ENCODE assay signal across 27 cellular contexts in the genomic region with DNA sequence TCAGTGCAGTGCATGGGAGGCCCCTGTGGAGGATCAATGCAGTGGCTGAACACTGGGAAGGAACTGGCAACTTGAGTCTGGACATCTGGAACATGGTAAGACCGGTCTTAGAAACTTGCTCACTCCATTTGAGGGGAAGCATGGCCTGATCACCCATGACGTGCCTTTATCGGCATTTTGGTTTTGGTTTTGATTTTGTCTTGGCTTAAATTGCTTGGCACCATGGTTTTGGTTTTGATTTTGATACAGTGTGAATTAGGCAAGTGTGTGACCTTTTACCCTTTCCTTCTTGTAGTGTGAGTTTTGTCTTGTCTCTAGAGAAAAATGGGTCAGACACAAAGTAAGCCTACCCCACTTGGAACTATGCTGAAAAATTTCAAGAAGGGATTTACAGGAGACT.
DNase-seq lines count a peak whose midpoint lies in the region; ATAC-seq and TF ChIP-seq lines count a peak whose summit lies in the region.
"Had no signal": no experiment of that assay in that cellular context is flagged by ENCODE, and none has a peak within 500 bp of the region (broad histone marks: within the 10 kb centered on the region; RNA-seq: fewer than 3 reads in every experiment).

No MANE protein-coding gene starts in this region.

- CTCF ChIA-PET in activated CD8-positive, alpha-beta T cell treated with anti-CD3 and anti-CD28 coated beads for 36 hours (lab: Charles Lee): no interaction called here
- CTCF ChIA-PET in activated CD8-positive, alpha-beta T cell treated with anti-CD3 and anti-CD28 coated beads, Interleukin-2, amount 10 ng/mL, durations not matched to agents 7 days and 5 days (lab: Charles Lee): no interaction called here
- CTCF ChIA-PET in activated B cell treated with CpG ODN at 0.5 μM for 24 hours (lab: Charles Lee): no interaction called here
- CTCF ChIA-PET in naive thymus-derived CD4-positive, alpha-beta T cell (lab: Charles Lee): no interaction called here

- H3K27me3 Mint-ChIP-seq in activated CD8-positive, alpha-beta T cell treated with anti-CD3 and anti-CD28 coated beads for 36 hours: no peaks in the 10 kb centered on the region
- H3K27me3 Mint-ChIP-seq in activated CD8-positive, alpha-beta T cell treated with anti-CD3 and anti-CD28 coated beads, Interleukin-2, amount 10 ng/mL, durations not matched to agents 7 days and 5 days (ENCODE audit: low read depth): no peaks in the 10 kb centered on the region
- no peaks in the 10 kb centered on the region for H3K27me3 Mint-ChIP-seq in activated B cell treated with CpG ODN at 0.5 μM for 24 hours
- H3K27me3 Mint-ChIP-seq in naive thymus-derived CD4-positive, alpha-beta T cell: no peaks in the 10 kb centered on the region

- DNase-seq in activated CD8-positive, alpha-beta T cell treated with anti-CD3 and anti-CD28 coated beads for 36 hours: peak; percentile 7
- no peak for DNase-seq in activated CD8-positive, alpha-beta T cell treated with anti-CD3 and anti-CD28 coated beads, Interleukin-2, amount 10 ng/mL, durations not matched to agents 7 days and 5 days
- DNase-seq in DND-41: no peak
- no peak for DNase-seq in activated B cell treated with CpG ODN at 0.5 μM for 24 hours
- DNase-seq in naive thymus-derived CD4-positive, alpha-beta T cell: no peak
- no peak for DNase-seq in head of caudate nucleus
- DNase-seq: activated CD4-positive, alpha-beta T cell treated with anti-CD3 and anti-CD28 coated beads, Interleukin-2, amount 50 U/mL, for 4 hours; activated naive CD4-positive, alpha-beta T cell treated with Interleukin-2 at 50 U/mL for 16 hours; amniotic stem cell; brain microvascular endothelial cell; DMS53; effector CD4-positive, alpha-beta T cell; GDM1; glutamatergic neuron; H9; KBM-7; MG63; NCI-H1417 treated with DMSO at 0.1 percent for 48 hours; NCI-H2081; NCI-H345; NCI-H748 treated with DMSO at 0.1 percent for 48 hours; ovary; SK-N-SH; transverse colon had no signal

- POLR2A ChIA-PET in activated CD8-positive, alpha-beta T cell treated with anti-CD3 and anti-CD28 coated beads for 36 hours (lab: Charles Lee): no interaction called here
- POLR2A ChIA-PET in activated CD8-positive, alpha-beta T cell treated with anti-CD3 and anti-CD28 coated beads, Interleukin-2, amount 10 ng/mL, durations not matched to agents 7 days and 5 days (lab: Charles Lee): no interaction called here
- POLR2A ChIA-PET in activated B cell treated with CpG ODN at 0.5 μM for 24 hours (lab: Charles Lee): no interaction called here
- POLR2A ChIA-PET in naive thymus-derived CD4-positive, alpha-beta T cell (lab: Charles Lee): no interaction called here

- no peaks in the 10 kb centered on the region for H3K27me3 ChIP-seq in DND-41 (ENCODE audit: insufficient read depth, low read length, poor library complexity)
- no peaks in the 10 kb centered on the region for H3K27me3 ChIP-seq in naive thymus-derived CD4-positive, alpha-beta T cell (ENCODE audit: control insufficient read depth in 2 of 2, insufficient read depth in 2 of 2, low read length in 2 of 2)
- H3K27me3 ChIP-seq: brain microvascular endothelial cell, MG63, ovary, transverse colon had no signal

- no peaks in the 10 kb centered on the region for H3K9me3 Mint-ChIP-seq in activated CD8-positive, alpha-beta T cell treated with anti-CD3 and anti-CD28 coated beads for 36 hours
- H3K9me3 Mint-ChIP-seq in activated CD8-positive, alpha-beta T cell treated with anti-CD3 and anti-CD28 coated beads, Interleukin-2, amount 10 ng/mL, durations not matched to agents 7 days and 5 days (ENCODE audit: insufficient read depth): peaks cover 13% of the 10 kb centered on the region
- H3K9me3 Mint-ChIP-seq in activated B cell treated with CpG ODN at 0.5 μM for 24 hours: no peaks in the 10 kb centered on the region
- peaks cover 0 to 21% (median 0%) of the 10 kb centered on the region in 11 donors for H3K9me3 Mint-ChIP-seq in naive thymus-derived CD4-positive, alpha-beta T cell

- no peaks in the 10 kb centered on the region for H4K20me1 ChIP-seq in DND-41 (ENCODE audit: insufficient read depth, low read length)

- H3K27ac Mint-ChIP-seq in activated CD8-positive, alpha-beta T cell treated with anti-CD3 and anti-CD28 coated beads for 36 hours: no peak overlapping the region
- no peak overlapping the region for H3K27ac Mint-ChIP-seq in activated CD8-positive, alpha-beta T cell treated with anti-CD3 and anti-CD28 coated beads, Interleukin-2, amount 10 ng/mL, durations not matched to agents 7 days and 5 days
- H3K27ac Mint-ChIP-seq in activated B cell treated with CpG ODN at 0.5 μM for 24 hours: peak overlapping the region; percentile 26
- no peak overlapping the region for H3K27ac Mint-ChIP-seq in naive thymus-derived CD4-positive, alpha-beta T cell
- H3K27ac Mint-ChIP-seq: H9 had no signal

- H3K9me3 ChIP-seq in DND-41 (ENCODE audit: insufficient read depth, low read length, severe bottlenecking): no peaks in the 10 kb centered on the region
- no peaks in the 10 kb centered on the region for H3K9me3 ChIP-seq in naive thymus-derived CD4-positive, alpha-beta T cell (ENCODE audit: control insufficient read depth in 2 of 3, low read length in 3 of 3)
- H3K9me3 ChIP-seq: A549, MG63, ovary, SK-N-SH, transverse colon had no signal

- H3K9ac ChIP-seq in DND-41 (ENCODE audit: low read depth, low read length): no peak overlapping the region
- H3K9ac ChIP-seq: SK-N-SH had no signal

- H2AFZ ChIP-seq in DND-41 (ENCODE audit: low read depth, low read length): peak overlapping the region; percentile 8; the same call in 1 of the 2 replicates

- ATAC-seq in activated CD8-positive, alpha-beta T cell treated with anti-CD3 and anti-CD28 coated beads for 36 hours: peak; percentile 86
- ATAC-seq in activated CD8-positive, alpha-beta T cell treated with anti-CD3 and anti-CD28 coated beads, Interleukin-2, amount 10 ng/mL, durations not matched to agents 7 days and 5 days: no peak
- ATAC-seq in DND-41 (ENCODE audit: insufficient read depth, low read depth) (peak; percentile 35; the same call in 1 of the 3 replicates), activated B cell treated with CpG ODN at 0.5 μM for 24 hours (ENCODE audit: low read depth) (peak; percentile 71), HG02642 (IDR thresholded peaks at IDR 0.05; ENCODE audit: poor library complexity, unreplicated experiment) (no peak), GM19463 (IDR thresholded peaks at IDR 0.05; ENCODE audit: unreplicated experiment) (no peak)
- ATAC-seq in naive thymus-derived CD4-positive, alpha-beta T cell: peak; percentile 44
- ATAC-seq: A549 had no signal

- H3K4me2 ChIP-seq in DND-41 (ENCODE audit: insufficient read depth, low read length): no peak overlapping the region
- H3K4me2 ChIP-seq: A549, SK-N-SH had no signal

- no peak overlapping the region for H3K4me3 Mint-ChIP-seq in activated CD8-positive, alpha-beta T cell treated with anti-CD3 and anti-CD28 coated beads for 36 hours
- H3K4me3 Mint-ChIP-seq in activated CD8-positive, alpha-beta T cell treated with anti-CD3 and anti-CD28 coated beads, Interleukin-2, amount 10 ng/mL, durations not matched to agents 7 days and 5 days: no peak overlapping the region
- peak overlapping the region; percentile 76 for H3K4me3 Mint-ChIP-seq in activated B cell treated with CpG ODN at 0.5 μM for 24 hours
- no peak overlapping the region for H3K4me3 Mint-ChIP-seq in naive thymus-derived CD4-positive, alpha-beta T cell
- H3K4me3 Mint-ChIP-seq: H9 had no signal

- intact Hi-C loops in activated CD8-positive, alpha-beta T cell treated with anti-CD3 and anti-CD28 coated beads for 36 hours (cut with micrococcal nuclease): no loop called here
- intact Hi-C loops in activated B cell treated with CpG ODN at 0.5 μM for 24 hours (cut with micrococcal nuclease): loop anchor here (10.0 kb wide), 1 partner anchor 680 kb away; a partner anchor contains a TSS
- intact Hi-C loops in naive thymus-derived CD4-positive, alpha-beta T cell (cut with micrococcal nuclease): no loop called here
- intact Hi-C loops in head of caudate nucleus (cut with DNase I): loop anchor here (10.0 kb wide), 1 partner anchor 120 kb away; no protein-coding TSS in a partner anchor

- H3K4me1 Mint-ChIP-seq in activated CD8-positive, alpha-beta T cell treated with anti-CD3 and anti-CD28 coated beads for 36 hours (ENCODE audit: low read depth): peaks cover 9% of the 10 kb centered on the region
- H3K4me1 Mint-ChIP-seq in activated CD8-positive, alpha-beta T cell treated with anti-CD3 and anti-CD28 coated beads, Interleukin-2, amount 10 ng/mL, durations not matched to agents 7 days and 5 days (ENCODE audit: low read depth): peaks cover 9% of the 10 kb centered on the region
- peaks cover 17% of the 10 kb centered on the region for H3K4me1 Mint-ChIP-seq in activated B cell treated with CpG ODN at 0.5 μM for 24 hours
- H3K4me1 Mint-ChIP-seq in naive thymus-derived CD4-positive, alpha-beta T cell: peaks cover 0 to 2% (median 0%) of the 10 kb centered on the region in 7 donors

- no peaks in the 10 kb centered on the region for H3K36me3 Mint-ChIP-seq in activated CD8-positive, alpha-beta T cell treated with anti-CD3 and anti-CD28 coated beads for 36 hours (ENCODE audit: low read depth)
- H3K36me3 Mint-ChIP-seq in activated CD8-positive, alpha-beta T cell treated with anti-CD3 and anti-CD28 coated beads, Interleukin-2, amount 10 ng/mL, durations not matched to agents 7 days and 5 days (ENCODE audit: low read depth): peaks cover 5% of the 10 kb centered on the region
- no peaks in the 10 kb centered on the region for H3K36me3 Mint-ChIP-seq in activated B cell treated with CpG ODN at 0.5 μM for 24 hours (ENCODE audit: low read depth)
- no peaks in the 10 kb centered on the region for H3K36me3 Mint-ChIP-seq in naive thymus-derived CD4-positive, alpha-beta T cell

- H3K4me1 ChIP-seq in DND-41 (ENCODE audit: insufficient read depth, low read length): no peaks in the 10 kb centered on the region
- no peaks in the 10 kb centered on the region for H3K4me1 ChIP-seq in naive thymus-derived CD4-positive, alpha-beta T cell (ENCODE audit: control insufficient read depth in 2 of 2, insufficient read depth in 2 of 2, low read length in 2 of 2)
- H3K4me1 ChIP-seq: A549, transverse colon had no signal

- no peaks in the 10 kb centered on the region for H3K79me2 ChIP-seq in DND-41 (ENCODE audit: insufficient read depth, low read length)

- no peak overlapping the region for H3K4me3 ChIP-seq in DND-41 (ENCODE audit: low read depth in 1 of 2, low read length in 2 of 2)
- H3K4me3 ChIP-seq in naive thymus-derived CD4-positive, alpha-beta T cell (ENCODE audit: low read length): peak overlapping the region; percentile 34
- H3K4me3 ChIP-seq: A549, MG63, ovary, transverse colon had no signal

- H3K27ac ChIP-seq in DND-41 (ENCODE audit: low read length): no peak overlapping the region
- H3K27ac ChIP-seq in naive thymus-derived CD4-positive, alpha-beta T cell (ENCODE audit: low read depth, low read length): no peak overlapping the region
- H3K27ac ChIP-seq: A549, brain microvascular endothelial cell, ovary, transverse colon had no signal

- no peaks in the 10 kb centered on the region for H3K36me3 ChIP-seq in DND-41 (ENCODE audit: insufficient read depth, low read length)
- H3K36me3 ChIP-seq in naive thymus-derived CD4-positive, alpha-beta T cell (ENCODE audit: control insufficient read depth in 2 of 3, insufficient read depth in 3 of 3, low read length in 3 of 3): no peaks in the 10 kb centered on the region
- H3K36me3 ChIP-seq: brain microvascular endothelial cell, MG63, ovary, transverse colon had no signal

- no peak for TF ChIP-seq CTCF in activated CD8-positive, alpha-beta T cell treated with anti-CD3 and anti-CD28 coated beads for 36 hours (IDR thresholded peaks at IDR 0.05)
- TF ChIP-seq CTCF in DND-41 (IDR thresholded peaks at IDR 0.05; ENCODE audit: borderline replicate concordance, extremely low read depth, low read length, poor library complexity, severe bottlenecking) (no peak), activated B cell treated with CpG ODN at 0.5 μM for 24 hours (IDR thresholded peaks at IDR 0.05) (no peak)

Comparison
In these comparisons a context has a peak if more than half of its experiments do, and no peak if none do; other contexts are left out.
1. ATAC-seq: peak in activated CD8-positive, alpha-beta T cell treated with anti-CD3 and anti-CD28 coated beads for 36 hours (single experiment), DND-41 (single experiment), activated B cell treated with CpG ODN at 0.5 μM for 24 hours (single experiment) and naive thymus-derived CD4-positive, alpha-beta T cell (single experiment); none in activated CD8-positive, alpha-beta T cell treated with anti-CD3 and anti-CD28 coated beads, Interleukin-2, amount 10 ng/mL, durations not matched to agents 7 days and 5 days (single experiment), HG02642 (single experiment) and GM19463 (single experiment).
2. intact Hi-C loops: an anchor here in activated B cell treated with CpG ODN at 0.5 μM for 24 hours (10.0 kb wide) and head of caudate nucleus (10.0 kb wide); none called in activated CD8-positive, alpha-beta T cell treated with anti-CD3 and anti-CD28 coated beads for 36 hours and naive thymus-derived CD4-positive, alpha-beta T cell.